ENCODE assay signal across 27 cellular contexts in genomic region chr20:45288860-45289259, GRCh38. TPM values are rescaled to one million over a fixed set of nuclear protein-coding genes. Genes with fewer than 3 reads are reported as not detected.
DNase-seq lines count a peak whose midpoint lies in the region; ATAC-seq, FAIRE-seq and TF ChIP-seq lines count a peak whose summit lies in the region.
"Had no signal": no experiment of that assay in that cellular context is flagged by ENCODE, and none has a peak within 500 bp of the region (broad histone marks: within the 10 kb centered on the region; RNA-seq: fewer than 3 reads in every experiment).

No MANE protein-coding gene starts in this region.

- no peak overlapping the region for H3K4me2 ChIP-seq in K562 (ENCODE audit: insufficient read depth, low read length)
- H3K4me2 ChIP-seq: BLaER1 treated with 17β-estradiol and CSF1 and Interleukin-3, amounts not matched to agents 10 nM and 100 nM had no signal

- H4K20me1 ChIP-seq in K562 (replicated peaks; ENCODE audit: control insufficient read depth, insufficient read depth, low read length), result peaks cover 5% of the 10 kb centered on the region; the same call in 1 of the 2 replicates
- H4K20me1 ChIP-seq: BLaER1 treated with 17β-estradiol and CSF1 and Interleukin-3, amounts not matched to agents 10 nM and 100 nM had no signal

- no peak overlapping the region for H2AFZ ChIP-seq in K562 (ENCODE audit: low read depth, low read length)

- TF ChIP-seq CTCF in K562 (IDR thresholded peaks at IDR 0.05 in 2 of 3, conservative IDR thresholded peaks at IDR 0.05 in 1 of 3; ENCODE audit: insufficient read depth in 2 of 3, low read depth in 1 of 3, low read length in 3 of 3), result no peak

- no peak for ATAC-seq in K562
- no peak for ATAC-seq in left lobe of liver
- ATAC-seq in HG03520 (IDR thresholded peaks at IDR 0.05; ENCODE audit: unreplicated experiment), result no peak
- ATAC-seq in stimulated activated naive B cell treated with anti-CD40 and anti-IgM and Interleukin-4, amounts not matched to agents 10 μg/mL and 1 μg/mL and 100 μg/mL, for 72 hours (replicated peaks), result no peak

- no TSS peak for BruUV-seq in K562 (replicated peaks; lab: Mats Ljungman, UMichigan)

- no peak for FAIRE-seq in K562 (lab: Jason Lieb, UNC)
- FAIRE-seq: A204.1, GM12891 had no signal

- H3K9me1 ChIP-seq in K562 (ENCODE audit: control insufficient read depth, insufficient read depth, low read length), result no peaks in the 10 kb centered on the region

- no peak overlapping the region for H3K27ac ChIP-seq in K562 (ENCODE audit: extremely low read depth, low read depth, low read length)
- H3K27ac ChIP-seq: 22Rv1; BLaER1 treated with 17β-estradiol and CSF1 and Interleukin-3, amounts not matched to agents 10 nM and 100 nM had no signal

- intact Hi-C loops in activated naive CD4-positive, alpha-beta T cell treated with anti-CD3 and anti-CD28 coated beads for 36 hours (cut with micrococcal nuclease), result no loop called here
- intact Hi-C loops in K562 (cut with micrococcal nuclease), result no loop called here

- CTCF ChIA-PET in activated naive CD4-positive, alpha-beta T cell treated with anti-CD3 and anti-CD28 coated beads for 36 hours (lab: Charles Lee), result interaction anchor here (0.7 to 6.4 kb wide), 3 partner anchors 81 to 192 kb away, joined by 3 to 55 read pairs (median 3); no protein-coding TSS in a partner anchor
- CTCF ChIA-PET in K562 (lab: Yijun Ruan, JAX; ENCODE audit: low intra/inter-chr PET ratio), result interaction anchor here (2.4 kb wide), 1 partner anchor 278 kb away, joined by 7 read pairs; no protein-coding TSS in a partner anchor

- POLR2A ChIA-PET in K562 (lab: Yijun Ruan, JAX), result no interaction called here

- WGBS in K562 (ENCODE audit: insufficient coverage, low coverage, missing lambda C conversion rate), result 9% methylated on average over 5 of the region's 5 CpGs

- no peaks in the 10 kb centered on the region for H3K9me3 ChIP-seq in K562 (replicated peaks; ENCODE audit: control insufficient read depth, insufficient read depth, low read depth, low read length)
- H3K9me3 ChIP-seq: BE2C had no signal

- no peak overlapping the region for H3K4me3 ChIP-seq in K562
- H3K4me3 ChIP-seq: BLaER1 treated with 17β-estradiol and CSF1 and Interleukin-3, amounts not matched to agents 10 nM and 100 nM had no signal

- H3K27me3 ChIP-seq in K562 (ENCODE audit: control insufficient read depth in 2 of 2, insufficient read depth in 2 of 2, low read length in 2 of 2), result peaks cover 14 to 65% of the 10 kb centered on the region in 2 experiments; a peak in 4 of 5 replicates

- H3K4me1 Mint-ChIP-seq in activated naive CD4-positive, alpha-beta T cell treated with anti-CD3 and anti-CD28 coated beads, Interleukin-2, amount 50 U/mL, for 24 hours, result peaks cover 5% of the 10 kb centered on the region
- peaks cover 2% of the 10 kb centered on the region for H3K4me1 Mint-ChIP-seq in activated naive CD4-positive, alpha-beta T cell treated with anti-CD3 and anti-CD28 coated beads for 36 hours (ENCODE audit: low read depth)
- H3K4me1 Mint-ChIP-seq in stimulated activated naive B cell treated with anti-CD40 and anti-IgM and Interleukin-4, amounts not matched to agents 10 μg/mL and 1 μg/mL and 100 μg/mL, for 72 hours, result peaks cover 13 to 23% of the 10 kb centered on the region in 2 donors

- H3K9ac ChIP-seq in K562 (ENCODE audit: insufficient read depth in 1 of 2, low read depth in 2 of 2, low read length in 2 of 2), result no peak overlapping the region

- no peak for TF ChIP-seq RAD21 in K562 (CRISPR knock-in tag; conservative IDR thresholded peaks at IDR 0.05 in 1 of 2, IDR thresholded peaks at IDR 0.05 in 1 of 2)

- peaks cover 10 to 11% of the 10 kb centered on the region in 2 experiments; a peak in 4 of 5 replicates for H3K4me1 ChIP-seq in K562 (replicated peaks in 1 of 2; ENCODE audit: control insufficient read depth in 2 of 2, insufficient read depth in 2 of 2, low read length in 2 of 2)
- H3K4me1 ChIP-seq: BE2C had no signal

- H3K36me3 Mint-ChIP-seq in activated naive CD4-positive, alpha-beta T cell treated with anti-CD3 and anti-CD28 coated beads, Interleukin-2, amount 50 U/mL, for 24 hours, result no peaks in the 10 kb centered on the region
- no peaks in the 10 kb centered on the region for H3K36me3 Mint-ChIP-seq in activated naive CD4-positive, alpha-beta T cell treated with anti-CD3 and anti-CD28 coated beads for 36 hours (ENCODE audit: low read depth)
- no peaks in the 10 kb centered on the region for H3K36me3 Mint-ChIP-seq in stimulated activated naive B cell treated with anti-CD40 and anti-IgM and Interleukin-4, amounts not matched to agents 10 μg/mL and 1 μg/mL and 100 μg/mL, for 72 hours
- H3K36me3 Mint-ChIP-seq: CD14-positive monocyte; CD8-positive, alpha-beta memory T cell had no signal

- peaks cover 12% of the 10 kb centered on the region for H3K27me3 Mint-ChIP-seq in activated naive CD4-positive, alpha-beta T cell treated with anti-CD3 and anti-CD28 coated beads, Interleukin-2, amount 50 U/mL, for 24 hours
- H3K27me3 Mint-ChIP-seq in activated naive CD4-positive, alpha-beta T cell treated with anti-CD3 and anti-CD28 coated beads for 36 hours (ENCODE audit: low read depth), result peaks cover 16% of the 10 kb centered on the region
- peaks cover 29 to 57% of the 10 kb centered on the region in 2 donors for H3K27me3 Mint-ChIP-seq in stimulated activated naive B cell treated with anti-CD40 and anti-IgM and Interleukin-4, amounts not matched to agents 10 μg/mL and 1 μg/mL and 100 μg/mL, for 72 hours

- DNase-seq in activated naive CD4-positive, alpha-beta T cell treated with anti-CD3 and anti-CD28 coated beads for 36 hours, result no peak
- DNase-seq in K562 (ENCODE audit: extremely low read depth in 1 of 4, low spot score in 3 of 4) (no peak), left lobe of liver (ENCODE audit: low spot score) (peak; percentile 26), hepatic stellate cell (ENCODE audit: low spot score) (no peak), COR-L47 (lab: John Stamatoyannopoulos, UW) (no peak)
- no peak for DNase-seq in stimulated activated naive B cell treated with anti-CD40 and anti-IgM and Interleukin-4, amounts not matched to agents 10 μg/mL and 1 μg/mL and 100 μg/mL, for 72 hours
- DNase-seq: ACHN; AML-193; BE2C; Calu3; CD4-positive, alpha-beta T cell; CD8-positive, alpha-beta memory T cell; DMS53; DMS79 treated with DMSO at 0.1 percent for 48 hours; GF-D8; GOT3; H7; HCEC 1CT had no signal

- H3K27ac Mint-ChIP-seq in activated naive CD4-positive, alpha-beta T cell treated with anti-CD3 and anti-CD28 coated beads, Interleukin-2, amount 50 U/mL, for 24 hours, result peak overlapping the region; percentile 31
- no peak overlapping the region for H3K27ac Mint-ChIP-seq in activated naive CD4-positive, alpha-beta T cell treated with anti-CD3 and anti-CD28 coated beads for 36 hours
- no peak overlapping the region for H3K27ac Mint-ChIP-seq in stimulated activated naive B cell treated with anti-CD40 and anti-IgM and Interleukin-4, amounts not matched to agents 10 μg/mL and 1 μg/mL and 100 μg/mL, for 72 hours
- H3K27ac Mint-ChIP-seq: CD14-positive monocyte; CD4-positive, alpha-beta T cell had no signal

- in situ Hi-C loops in K562 (cut with MboI), result no loop called here

- no peak for TF ChIP-seq EP300 in K562 (IDR thresholded peaks at IDR 0.05; ENCODE audit: low read length)

- H3K36me3 ChIP-seq in K562 (ENCODE audit: control insufficient read depth, insufficient read depth, low read length), result no peaks in the 10 kb centered on the region
- H3K36me3 ChIP-seq: BE2C; BLaER1 treated with 17β-estradiol and CSF1 and Interleukin-3, amounts not matched to agents 10 nM and 100 nM had no signal

- no peaks in the 10 kb centered on the region for H3K79me2 ChIP-seq in K562 (ENCODE audit: control insufficient read depth, insufficient read depth, low read length)

- H3K4me3 Mint-ChIP-seq in activated naive CD4-positive, alpha-beta T cell treated with anti-CD3 and anti-CD28 coated beads, Interleukin-2, amount 50 U/mL, for 24 hours, result no peak overlapping the region
- no peak overlapping the region for H3K4me3 Mint-ChIP-seq in activated naive CD4-positive, alpha-beta T cell treated with anti-CD3 and anti-CD28 coated beads for 36 hours
- no peak overlapping the region for H3K4me3 Mint-ChIP-seq in stimulated activated naive B cell treated with anti-CD40 and anti-IgM and Interleukin-4, amounts not matched to agents 10 μg/mL and 1 μg/mL and 100 μg/mL, for 72 hours
- H3K4me3 Mint-ChIP-seq: CD14-positive monocyte; CD4-positive, alpha-beta T cell; CD8-positive, alpha-beta memory T cell had no signal

- TF ChIP-seq POLR2A in K562 (conservative IDR thresholded peaks at IDR 0.05), result no peak

- no peaks in the 10 kb centered on the region for H3K9me3 Mint-ChIP-seq in activated naive CD4-positive, alpha-beta T cell treated with anti-CD3 and anti-CD28 coated beads, Interleukin-2, amount 50 U/mL, for 24 hours
- no peaks in the 10 kb centered on the region for H3K9me3 Mint-ChIP-seq in activated naive CD4-positive, alpha-beta T cell treated with anti-CD3 and anti-CD28 coated beads for 36 hours
- H3K9me3 Mint-ChIP-seq in stimulated activated naive B cell treated with anti-CD40 and anti-IgM and Interleukin-4, amounts not matched to agents 10 μg/mL and 1 μg/mL and 100 μg/mL, for 72 hours, result no peaks in the 10 kb centered on the region
- H3K9me3 Mint-ChIP-seq: CD4-positive, alpha-beta T cell; CD8-positive, alpha-beta memory T cell had no signal

RNA-seq across cellular contexts. Expression of gene RBPJL, which starts 17.8 kb away (rescaled TPM):
- not detected for total RNA-seq in activated naive CD4-positive, alpha-beta T cell treated with anti-CD3 and anti-CD28 coated beads for 36 hours
- total RNA-seq in K562 (2011; cell fraction: chromatin; rRNA removed; ENCODE audit: low replicate concordance), result not detected in 2 replicates
- total RNA-seq in K562 (2011; cell fraction: nucleolus; rRNA removed), result not detected in 2 replicates
- not detected in 2 replicates for total RNA-seq in K562 (2011; cell fraction: nucleoplasm; rRNA removed)
- total RNA-seq in K562 (2014; rRNA removed), result not detected in 2 replicates
- not detected in 2 replicates for total RNA-seq in K562 (2014; rRNA removed; fragmentation: Illumina TruSeq; extraction: Trizol)
- not detected in 2 replicates for total RNA-seq in K562 (2015; rRNA removed; fragmentation: Illumina TruSeq; extraction: Trizol)
- not detected in 2 replicates for total RNA-seq in K562 (2021)
- polyA plus RNA-seq in K562 (2011; rRNA removed), result not detected in 2 replicates
- polyA plus RNA-seq in K562 (2011; cell fraction: cytosol; rRNA removed), result not detected in 2 replicates
- polyA plus RNA-seq in K562 (2011; cell fraction: nucleus; rRNA removed), result not detected in 2 replicates
- polyA plus RNA-seq in K562 (2012), result not detected in 2 replicates
- not detected in 2 replicates for polyA plus RNA-seq in K562 (2014; fragmentation: Illumina TruSeq; extraction: Trizol)
- not detected for polyA plus RNA-seq in K562 (2014; fragmentation: Nextera tagmentation; extraction: Ambion mirVana)
- not detected in 2 replicates for polyA plus RNA-seq in K562 (2014; rRNA removed)
- not detected in 2 replicates for polyA minus RNA-seq in K562 (2011; rRNA and poly(A)+ RNA removed)
- not detected in 2 replicates for polyA minus RNA-seq in K562 (2011; cell fraction: cytosol; rRNA and poly(A)+ RNA removed)
- not detected in 2 replicates for polyA minus RNA-seq in K562 (2011; cell fraction: nucleus; rRNA and poly(A)+ RNA removed)
- 0.23 TPM for total RNA-seq in left lobe of liver
- total RNA-seq: Calu3; CD4-positive, alpha-beta T cell; CD8-positive, alpha-beta memory T cell; Daoy; G401; H7 had no signal
- polyA plus RNA-seq: CD14-positive monocyte; CD8-positive, alpha-beta memory T cell had no signal

RNA-seq across cellular contexts. Expression of gene MATN4, which starts 19.2 kb away (rescaled TPM):
- 1 to 10 TPM; 1.0 to 1.5 TPM for total RNA-seq in activated naive CD4-positive, alpha-beta T cell treated with anti-CD3 and anti-CD28 coated beads for 36 hours
- total RNA-seq in K562 (2011; cell fraction: chromatin; rRNA removed; ENCODE audit: low replicate concordance), result not detected in 2 replicates
- total RNA-seq in K562 (2011; cell fraction: nucleolus; rRNA removed), result not detected in 2 replicates
- not detected in 2 replicates for total RNA-seq in K562 (2011; cell fraction: nucleoplasm; rRNA removed)
- 0.09 and 0.24 TPM in 2 replicates for total RNA-seq in K562 (2014; rRNA removed)
- not detected in 2 replicates for total RNA-seq in K562 (2014; rRNA removed; fragmentation: Illumina TruSeq; extraction: Trizol)
- total RNA-seq in K562 (2015; rRNA removed; fragmentation: Illumina TruSeq; extraction: Trizol), result not detected in 2 replicates
- 0.13 TPM in 1 of 2 replicates, not detected in the other for total RNA-seq in K562 (2021)
- not detected in 2 replicates for polyA plus RNA-seq in K562 (2011; rRNA removed)
- polyA plus RNA-seq in K562 (2011; cell fraction: cytosol; rRNA removed), result 0.15 TPM in 1 of 2 replicates, not detected in the other
- 0.08 TPM in 1 of 2 replicates, not detected in the other for polyA plus RNA-seq in K562 (2011; cell fraction: nucleus; rRNA removed)
- polyA plus RNA-seq in K562 (2012), result 0.04 TPM in 1 of 2 replicates, not detected in the other
- polyA plus RNA-seq in K562 (2014; fragmentation: Illumina TruSeq; extraction: Trizol), result not detected in 2 replicates
- not detected for polyA plus RNA-seq in K562 (2014; fragmentation: Nextera tagmentation; extraction: Ambion mirVana)
- polyA plus RNA-seq in K562 (2014; rRNA removed), result 0.20 TPM in 1 of 2 replicates, not detected in the other
- not detected in 2 replicates for polyA minus RNA-seq in K562 (2011; rRNA and poly(A)+ RNA removed)
- not detected in 2 replicates for polyA minus RNA-seq in K562 (2011; cell fraction: cytosol; rRNA and poly(A)+ RNA removed)
- not detected in 2 replicates for polyA minus RNA-seq in K562 (2011; cell fraction: nucleus; rRNA and poly(A)+ RNA removed)
- not detected for total RNA-seq in left lobe of liver
- total RNA-seq: CD4-positive, alpha-beta T cell; Daoy; G401 had no signal
- polyA plus RNA-seq: CD14-positive monocyte; CD8-positive, alpha-beta memory T cell had no signal

RNA-seq across cellular contexts. Expression of gene SLPI, which starts 34.5 kb away (rescaled TPM):
- total RNA-seq in activated naive CD4-positive, alpha-beta T cell treated with anti-CD3 and anti-CD28 coated beads for 36 hours, result not detected
- not detected in 2 replicates for total RNA-seq in K562 (2011; cell fraction: chromatin; rRNA removed; ENCODE audit: low replicate concordance)
- not detected in 2 replicates for total RNA-seq in K562 (2011; cell fraction: nucleolus; rRNA removed)
- not detected in 2 replicates for total RNA-seq in K562 (2011; cell fraction: nucleoplasm; rRNA removed)
- total RNA-seq in K562 (2014; rRNA removed) (not detected in 2 replicates), K562 (2014; rRNA removed; fragmentation: Illumina TruSeq; extraction: Trizol) (not detected in 2 replicates), K562 (2015; rRNA removed; fragmentation: Illumina TruSeq; extraction: Trizol) (not detected in 2 replicates), K562 (2021) (0.67 and 0.78 TPM in 2 replicates), left lobe of liver (147 TPM)
- polyA plus RNA-seq in K562 (2011; rRNA removed) (not detected in 2 replicates), K562 (2014; fragmentation: Illumina TruSeq; extraction: Trizol) (not detected in 2 replicates), K562 (2014; fragmentation: Nextera tagmentation; extraction: Ambion mirVana) (not detected), K562 (2014; rRNA removed) (not detected in 2 replicates)
- polyA plus RNA-seq in K562 (2011; cell fraction: cytosol; rRNA removed), result not detected in 2 replicates
- not detected in 2 replicates for polyA plus RNA-seq in K562 (2011; cell fraction: nucleus; rRNA removed)
- not detected in 2 replicates for polyA plus RNA-seq in K562 (2012)
- polyA minus RNA-seq in K562 (2011; rRNA and poly(A)+ RNA removed), result not detected in 2 replicates
- 13.5 and 21.4 TPM in 2 replicates for polyA minus RNA-seq in K562 (2011; cell fraction: cytosol; rRNA and poly(A)+ RNA removed)
- 3.8 and 5.7 TPM in 2 replicates for polyA minus RNA-seq in K562 (2011; cell fraction: nucleus; rRNA and poly(A)+ RNA removed)
- total RNA-seq: CD4-positive, alpha-beta T cell; CD8-positive, alpha-beta memory T cell; Daoy; G401; H7 had no signal
- polyA plus RNA-seq: CD8-positive, alpha-beta memory T cell had no signal

RNA-seq across cellular contexts. Expression of gene SDC4, which starts 59.4 kb away (rescaled TPM):
- total RNA-seq in activated naive CD4-positive, alpha-beta T cell treated with anti-CD3 and anti-CD28 coated beads for 36 hours, result 10 to 100 TPM; 28.4 to 31.4 TPM
- total RNA-seq in K562 (2011; cell fraction: chromatin; rRNA removed; ENCODE audit: low replicate concordance), result 3.6 and 8.4 TPM in 2 replicates
- 8.3 and 10.0 TPM in 2 replicates for total RNA-seq in K562 (2011; cell fraction: nucleolus; rRNA removed)
- total RNA-seq in K562 (2011; cell fraction: nucleoplasm; rRNA removed), result 9.6 and 14.5 TPM in 2 replicates
- total RNA-seq in K562 (2014; rRNA removed) (6.0 and 6.9 TPM in 2 replicates), K562 (2014; rRNA removed; fragmentation: Illumina TruSeq; extraction: Trizol) (6.3 and 7.5 TPM in 2 replicates), K562 (2015; rRNA removed; fragmentation: Illumina TruSeq; extraction: Trizol) (8.9 and 9.7 TPM in 2 replicates), K562 (2021) (8.7 and 10.7 TPM in 2 replicates), left lobe of liver (89.3 TPM)
- polyA plus RNA-seq in K562 (2011; rRNA removed) (4.7 and 5.3 TPM in 2 replicates), K562 (2014; fragmentation: Illumina TruSeq; extraction: Trizol) (7.8 and 8.4 TPM in 2 replicates), K562 (2014; fragmentation: Nextera tagmentation; extraction: Ambion mirVana) (1 to 10 TPM; 2.1 to 4.2 TPM), K562 (2014; rRNA removed) (6.4 and 6.7 TPM in 2 replicates)
- 3.7 and 4.4 TPM in 2 replicates for polyA plus RNA-seq in K562 (2011; cell fraction: cytosol; rRNA removed)
- 2.4 and 3.4 TPM in 2 replicates for polyA plus RNA-seq in K562 (2011; cell fraction: nucleus; rRNA removed)
- 9.2 and 11.6 TPM in 2 replicates for polyA plus RNA-seq in K562 (2012)
- 9.0 and 9.1 TPM in 2 replicates for polyA minus RNA-seq in K562 (2011; rRNA and poly(A)+ RNA removed)
- polyA minus RNA-seq in K562 (2011; cell fraction: cytosol; rRNA and poly(A)+ RNA removed), result 6.7 and 7.5 TPM in 2 replicates
- 1.2 and 1.7 TPM in 2 replicates for polyA minus RNA-seq in K562 (2011; cell fraction: nucleus; rRNA and poly(A)+ RNA removed)

Comparison
In these comparisons a context has a peak if more than half of its experiments do, and no peak if none do; other contexts are left out.
1. RNA of gene SLPI, which starts 34.5 kb away (total RNA-seq): 147 TPM in left lobe of liver (single experiment); 0.67 to 0.78 TPM in K562 and not detected in activated naive CD4-positive, alpha-beta T cell treated with anti-CD3 and anti-CD28 coated beads for 36 hours; every median in the first group is over 10 times any median in the second.